Comparison of ENCODE assay signal across 22 cellular contexts in the genomic region with DNA sequence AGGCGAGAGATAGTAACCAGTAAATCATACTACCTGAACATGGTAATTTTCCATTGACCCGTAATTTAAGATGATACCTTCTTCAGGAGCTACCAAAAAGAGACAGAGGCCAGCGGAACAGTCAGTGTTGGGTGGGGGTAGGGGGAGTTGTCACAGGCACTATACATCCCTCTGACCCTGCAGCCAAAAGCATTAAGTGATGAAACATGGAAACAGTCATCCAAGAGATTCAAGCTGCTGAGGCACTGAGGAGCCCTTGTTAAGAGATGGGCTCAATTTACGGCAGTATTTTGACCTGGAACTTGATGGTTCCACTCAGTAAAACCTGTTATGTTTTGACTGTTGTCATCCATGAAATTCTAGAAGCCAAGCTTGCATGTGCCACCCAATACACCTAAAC. TPM values are rescaled to one million over a fixed set of nuclear protein-coding genes. Genes with fewer than 3 reads are reported as not detected.
"Had no signal": no experiment of that assay in that cellular context is flagged by ENCODE, and none has a peak within 500 bp of the region (broad histone marks: within the 10 kb centered on the region; RNA-seq: fewer than 3 reads in every experiment).

No MANE protein-coding gene starts in this region.

- H3K36me3 ChIP-seq: SJSA1 had no signal

- ATAC-seq: activated naive CD4-positive, alpha-beta T cell treated with anti-CD3 and anti-CD28 coated beads, Interleukin-2, amount 50 U/mL, for 72 hours; activated naive CD8-positive, alpha-beta T cell treated with anti-CD3 and anti-CD28 coated beads, Interleukin-2, amount 50 U/mL, for 24 hours; activated T-cell treated with anti-CD3 and anti-CD28 coated beads, Interleukin-2, amount 50 U/mL, for 4 hours; SK-N-SH treated with all-trans-retinoic acid at 6 μM for 48 hours had no signal

- DNase-seq: activated B cell treated with CpG ODN at 0.5 μM for 24 hours; activated CD4-positive, alpha-beta memory T cell treated with anti-CD3 and anti-CD28 coated beads for 36 hours; activated CD4-positive, alpha-beta T cell treated with anti-CD3 and anti-CD28 coated beads for 1 hour; activated CD4-positive, alpha-beta T cell treated with anti-CD3 and anti-CD28 coated beads, Interleukin-2, amount 10 ng/mL, durations not matched to agents 24 days and 14 days; activated CD8-positive, alpha-beta memory T cell treated with anti-CD3 and anti-CD28 coated beads for 24 hours; activated effector memory CD4-positive, alpha-beta T cell treated with anti-CD3 and anti-CD28 coated beads, Interleukin-2, amount 50 U/mL, for 16 hours; activated naive CD4-positive, alpha-beta T cell treated with Interleukin-2 at 50 U/mL for 16 hours; activated naive CD8-positive, alpha-beta T cell treated with anti-CD3 and anti-CD28 coated beads, Interleukin-2, amount 50 U/mL, for 24 hours; activated T-cell treated with anti-CD3 and anti-CD28 coated beads, Interleukin-2, amount 50 U/mL, for 4 hours; amygdala; Kasumi-1; NCI-H1105 treated with DMSO at 0.1 percent for 48 hours; NCI-H1436 treated with DMSO at 0.1 percent for 48 hours; NCI-H187; NCI-H2081; NCI-H2171 treated with DMSO at 0.1 percent for 48 hours; NCI-H510A treated with DMSO at 0.1 percent for 48 hours; SHP77; SW 1271 had no signal

- H3K27ac ChIP-seq: SJSA1 had no signal

- H3K9me3 ChIP-seq: SJSA1 had no signal

- H3K4me3 ChIP-seq: SJSA1 had no signal

- H3K4me1 ChIP-seq: SJSA1 had no signal

RNA-seq across cellular contexts. Expression of gene ICA1, which starts 53.3 kb away (rescaled TPM):
- total RNA-seq: activated B cell treated with CpG ODN at 0.5 μM for 24 hours, SJSA1 had no signal
